25 cellular contexts compared by ENCODE assay signal in the genomic region with DNA sequence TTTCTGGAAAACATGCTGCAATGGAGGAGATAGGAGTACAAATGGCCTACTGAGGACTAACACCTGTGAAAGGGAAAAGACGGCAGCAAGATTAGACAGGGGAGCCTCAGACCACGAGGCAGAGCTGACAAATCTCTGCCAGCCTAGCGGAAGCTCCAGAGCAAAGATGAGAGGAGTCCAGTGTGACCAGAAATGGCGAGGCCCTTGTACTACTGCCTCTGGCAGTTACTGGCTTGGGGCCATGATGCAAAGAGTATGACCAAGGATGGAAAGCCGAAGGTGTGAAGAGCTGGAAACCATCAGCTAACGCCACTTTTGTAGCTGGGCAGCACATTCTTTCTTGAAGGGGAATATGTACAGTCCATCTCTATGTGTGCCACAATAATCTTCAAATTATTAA. TPM values are rescaled to one million over a fixed set of nuclear protein-coding genes. Genes with fewer than 3 reads are reported as not detected.
DNase-seq lines count a peak whose midpoint lies in the region; ATAC-seq and TF ChIP-seq lines count a peak whose summit lies in the region.
"Had no signal": no experiment of that assay in that cellular context is flagged by ENCODE, and none has a peak within 500 bp of the region (broad histone marks: within the 10 kb centered on the region; RNA-seq: fewer than 3 reads in every experiment).

No MANE protein-coding gene starts in this region.

- H3K36me3 ChIP-seq in left ventricle myocardium inferior (peaks cover 14% of the 10 kb centered on the region), right lobe of liver (no peaks in the 10 kb centered on the region), uterus (no peaks in the 10 kb centered on the region)
- H3K36me3 ChIP-seq: BE2C had no signal

- H3K9me3 Mint-ChIP-seq in progenitor cell of endocrine pancreas (ENCODE audit: low read depth): no peaks in the 10 kb centered on the region
- H3K9me3 Mint-ChIP-seq: CD14-positive monocyte; CD4-positive, alpha-beta memory T cell; CD4-positive, CD25-positive, alpha-beta regulatory T cell; CD8-positive, alpha-beta memory T cell had no signal

- ATAC-seq in right cardiac atrium (peak; percentile 56 to 87), right lobe of liver (peak in 2 of 4 donors; percentile 2 to 4)
- ATAC-seq: GM12878 had no signal

- H3K27ac ChIP-seq in right cardiac atrium (ENCODE audit: low read length) (no peak overlapping the region), left ventricle myocardium inferior (replicated peaks) (no peak overlapping the region), VCaP (peak overlapping the region; percentile 66), right lobe of liver (peak overlapping the region in 2 of 3 donors; percentile 59 to 62), uterus (no peak overlapping the region)
- H3K27ac ChIP-seq: BLaER1 had no signal

- H3K4me1 Mint-ChIP-seq in progenitor cell of endocrine pancreas (ENCODE audit: low read depth): peaks cover 5% of the 10 kb centered on the region
- H3K4me1 Mint-ChIP-seq: CD14-positive monocyte had no signal

- TF ChIP-seq POLR2A in right lobe of liver (IDR thresholded peaks at IDR 0.05): no peak
- TF ChIP-seq POLR2A in uterus (IDR thresholded peaks at IDR 0.05): no peak

- H3K27me3 ChIP-seq in right cardiac atrium (ENCODE audit: control insufficient read depth, insufficient read depth) (no peaks in the 10 kb centered on the region), left ventricle myocardium inferior (ENCODE audit: low read depth) (no peaks in the 10 kb centered on the region), right lobe of liver (no peaks in the 10 kb centered on the region), uterus (no peaks in the 10 kb centered on the region)
- H3K27me3 ChIP-seq: BE2C, BLaER1 had no signal

- 77% methylated on average over 6 of the region's 6 CpGs for WGBS in right cardiac atrium
- WGBS in right lobe of liver (ENCODE audit: insufficient coverage, low coverage, low lambda C conversion rate, missing lambda C conversion rate): 79% methylated on average over 6 of the region's 6 CpGs

- intact Hi-C loops in right cardiac atrium (cut with DNase I) (no loop called here), left ventricle myocardium inferior (cut with micrococcal nuclease) (no loop called here), right lobe of liver (cut with DNase I) (no loop called here), uterus (cut with DNase I; ENCODE audit: low total_unique reads) (no loop called here)

- H3K9me3 ChIP-seq in right cardiac atrium (ENCODE audit: control insufficient read depth, low read length): no peaks in the 10 kb centered on the region
- no peaks in the 10 kb centered on the region for H3K9me3 ChIP-seq in left ventricle myocardium inferior (replicated peaks)
- H3K9me3 ChIP-seq in right lobe of liver: no peaks in the 10 kb centered on the region
- H3K9me3 ChIP-seq in uterus: no peaks in the 10 kb centered on the region
- H3K9me3 ChIP-seq: BE2C, BLaER1 had no signal

- H3K27ac Mint-ChIP-seq in progenitor cell of endocrine pancreas: peak overlapping the region; percentile 31
- H3K27ac Mint-ChIP-seq: CD14-positive monocyte; CD4-positive, CD25-positive, alpha-beta regulatory T cell had no signal

- TF ChIP-seq CTCF in left ventricle myocardium inferior (IDR thresholded peaks at IDR 0.05; ENCODE audit: borderline replicate concordance) (no peak), VCaP (conservative IDR thresholded peaks at IDR 0.05) (no peak), right lobe of liver (IDR thresholded peaks at IDR 0.05) (no peak), progenitor cell of endocrine pancreas (IDR thresholded peaks at IDR 0.05; ENCODE audit: unreplicated experiment) (no peak), uterus (IDR thresholded peaks at IDR 0.05) (no peak)

- H3K4me1 ChIP-seq in right cardiac atrium (ENCODE audit: control insufficient read depth, insufficient read depth, low read length) (peaks cover 8% of the 10 kb centered on the region), left ventricle myocardium inferior (peaks cover 12% of the 10 kb centered on the region), right lobe of liver (peaks cover 0 to 31% (median 11%) of the 10 kb centered on the region in 4 donors), uterus (no peaks in the 10 kb centered on the region)
- H3K4me1 ChIP-seq: BE2C, BLaER1 had no signal

- H3K4me3 ChIP-seq in right cardiac atrium (ENCODE audit: low read length) (no peak overlapping the region), left ventricle myocardium inferior (no peak overlapping the region), right lobe of liver (no peak overlapping the region), uterus (no peak overlapping the region)
- H3K4me3 ChIP-seq: BLaER1, GM12878 had no signal

- DNase-seq in right cardiac atrium (peak in 1 of 3 donors; percentile 44), left ventricle myocardium inferior (no peak), right lobe of liver (no peak), progenitor cell of endocrine pancreas (ENCODE audit: low spot score, unreplicated experiment) (no peak), uterus (no peak)
- DNase-seq in activated naive CD4-positive, alpha-beta T cell (lab: John Stamatoyannopoulos, UW): no peak
- DNase-seq: 8988T; ACHN; BE2C; C1 segment of cervical spinal cord; CD4-positive, alpha-beta memory T cell; CD4-positive, CD25-positive, alpha-beta regulatory T cell; CD8-positive, alpha-beta memory T cell; COR-L47; DMS 273 treated with DMSO at 0.1 percent for 48 hours; DMS153; DMS53; DMS79; DND-41; EL; GDM1 had no signal

- H3K27me3 Mint-ChIP-seq in progenitor cell of endocrine pancreas: no peaks in the 10 kb centered on the region
- H3K27me3 Mint-ChIP-seq: CD4-positive, alpha-beta memory T cell; CD4-positive, CD25-positive, alpha-beta regulatory T cell had no signal

- peaks cover 8% of the 10 kb centered on the region for H3K36me3 Mint-ChIP-seq in progenitor cell of endocrine pancreas (ENCODE audit: insufficient read depth)

- no peak overlapping the region for H3K4me3 Mint-ChIP-seq in progenitor cell of endocrine pancreas (ENCODE audit: low read depth)
- H3K4me3 Mint-ChIP-seq: CD14-positive monocyte; CD4-positive, alpha-beta memory T cell; CD4-positive, CD25-positive, alpha-beta regulatory T cell; CD8-positive, alpha-beta memory T cell had no signal

RNA-seq across cellular contexts. Expression of gene RALGAPA2, which starts 55.4 kb away (rescaled TPM):
- 10 to 100 TPM; 24.3 to 32.1 (median 26.6) TPM for total RNA-seq in right cardiac atrium
- polyA plus RNA-seq in right cardiac atrium: 7.2 TPM
- 21.0 TPM for total RNA-seq in left ventricle myocardium inferior
- total RNA-seq in right lobe of liver: 10 to 100 TPM; 38.3 to 76.7 (median 62.7) TPM
- 103 and 109 TPM in 2 replicates for total RNA-seq in progenitor cell of endocrine pancreas
- total RNA-seq in uterus: 10 to 100 TPM; 25.9 to 48.9 (median 38.6) TPM

Comparison
In these comparisons a context has a peak if more than half of its experiments do, and no peak if none do; other contexts are left out.
1. H3K27ac ChIP-seq: peak in VCaP (single experiment) and right lobe of liver (2 of 3); none in right cardiac atrium (single experiment), left ventricle myocardium inferior (single experiment) and uterus (0 of 2).